ENCODE assay signal across 12 cellular contexts in the genomic region with DNA sequence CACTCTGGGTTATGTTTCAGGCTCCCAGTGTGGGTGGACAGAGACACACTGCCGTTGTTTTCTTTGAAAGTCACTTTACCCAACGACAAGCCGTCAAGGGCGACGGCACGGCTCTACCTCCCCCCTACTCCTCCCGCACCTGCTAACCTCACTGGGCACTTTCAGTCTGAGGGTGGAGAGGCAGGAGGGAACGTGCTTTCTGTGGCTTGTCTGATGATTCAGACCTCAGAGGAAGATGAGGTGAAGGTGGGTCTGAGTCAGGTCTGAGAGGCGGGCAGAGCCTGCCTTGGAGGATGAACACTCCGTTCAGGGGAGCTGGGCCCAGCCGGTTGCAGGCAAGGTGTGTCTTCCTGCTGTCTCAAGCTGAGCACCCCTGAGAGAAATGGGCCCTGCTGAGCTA.
DNase-seq lines count a peak whose midpoint lies in the region; TF ChIP-seq lines count a peak whose summit lies in the region.
"Had no signal": no experiment of that assay in that cellular context is flagged by ENCODE, and none has a peak within 500 bp of the region (broad histone marks: within the 10 kb centered on the region; RNA-seq: fewer than 3 reads in every experiment).

No MANE protein-coding gene starts in this region.

- peaks cover 4% of the 10 kb centered on the region for H3K27me3 Mint-ChIP-seq in activated T-helper 2 cell treated with anti-CD3 and anti-CD28 coated beads, Interferon-gamma antibody, Interleukin-2, Interleukin-4, amounts not matched to agents 10 μg/mL and 5 μg/mL and 100 μg/mL, durations not matched to agents 14 hours and 24 hours and 36 hours (ENCODE audit: low read depth)
- H3K27me3 Mint-ChIP-seq in endodermal cell (ENCODE audit: insufficient read depth) = peaks cover 2% of the 10 kb centered on the region

- H3K27me3 ChIP-seq in sigmoid colon (no peaks in the 10 kb centered on the region), endodermal cell (ENCODE audit: control insufficient read depth, insufficient read depth, low read length, poor library complexity, severe bottlenecking) (no peaks in the 10 kb centered on the region)

- intact Hi-C loops in activated T-helper 2 cell treated with anti-CD3 and anti-CD28 coated beads, Interferon-gamma antibody, Interleukin-2, Interleukin-4, amounts not matched to agents 10 μg/mL and 5 μg/mL and 100 μg/mL, durations not matched to agents 14 hours and 24 hours and 36 hours (cut with micrococcal nuclease) = loop anchor here (1.0 to 10.0 kb wide), 5 partner anchors 75 to 331 kb away; a partner anchor contains a TSS
- intact Hi-C loops in sigmoid colon (cut with DNase I) = no loop called here

- no peak for TF ChIP-seq POLR2A in sigmoid colon (IDR thresholded peaks at IDR 0.05)

- no peak overlapping the region for H3K27ac ChIP-seq in sigmoid colon
- H3K27ac ChIP-seq in endodermal cell (ENCODE audit: low read depth, low read length) = no peak overlapping the region
- H3K27ac ChIP-seq: dorsolateral prefrontal cortex had no signal

- H3K36me3 Mint-ChIP-seq in activated T-helper 2 cell treated with anti-CD3 and anti-CD28 coated beads, Interferon-gamma antibody, Interleukin-2, Interleukin-4, amounts not matched to agents 10 μg/mL and 5 μg/mL and 100 μg/mL, durations not matched to agents 14 hours and 24 hours and 36 hours (ENCODE audit: low read depth) = no peaks in the 10 kb centered on the region
- H3K36me3 Mint-ChIP-seq in endodermal cell (ENCODE audit: low read depth) = no peaks in the 10 kb centered on the region

- TF ChIP-seq CTCF in sigmoid colon (IDR thresholded peaks at IDR 0.05) = no peak
- TF ChIP-seq CTCF in endodermal cell (conservative IDR thresholded peaks at IDR 0.05) = no peak

- no peak overlapping the region for H3K4me3 Mint-ChIP-seq in activated T-helper 2 cell treated with anti-CD3 and anti-CD28 coated beads, Interferon-gamma antibody, Interleukin-2, Interleukin-4, amounts not matched to agents 10 μg/mL and 5 μg/mL and 100 μg/mL, durations not matched to agents 14 hours and 24 hours and 36 hours (ENCODE audit: low read depth)
- H3K4me3 Mint-ChIP-seq in endodermal cell = no peak overlapping the region
- H3K4me3 Mint-ChIP-seq: activated B cell treated with CpG ODN at 0.5 μM for 24 hours had no signal

- H3K9ac ChIP-seq in endodermal cell (ENCODE audit: extremely low read depth, low read length, poor library complexity, severe bottlenecking) = no peak overlapping the region

- H3K36me3 ChIP-seq in sigmoid colon = no peaks in the 10 kb centered on the region
- H3K36me3 ChIP-seq in endodermal cell (ENCODE audit: control insufficient read depth, insufficient read depth, low read length) = no peaks in the 10 kb centered on the region

- 73 to 81% methylated on average over 11 of the region's 11 CpGs for WGBS in sigmoid colon, 2 donors
- WGBS in endodermal cell (ENCODE audit: insufficient coverage in 1 of 2, insufficient read length in 1 of 2), 2 experiments = 81 to 89% methylated on average over 6 to 11 of the region's 11 CpGs

- H3K4me3 ChIP-seq in sigmoid colon (no peak overlapping the region), endodermal cell (ENCODE audit: low read length) (no peak overlapping the region)
- H3K4me3 ChIP-seq: dorsolateral prefrontal cortex had no signal

- H3K9me3 Mint-ChIP-seq in activated T-helper 2 cell treated with anti-CD3 and anti-CD28 coated beads, Interferon-gamma antibody, Interleukin-2, Interleukin-4, amounts not matched to agents 10 μg/mL and 5 μg/mL and 100 μg/mL, durations not matched to agents 14 hours and 24 hours and 36 hours = no peaks in the 10 kb centered on the region
- H3K9me3 Mint-ChIP-seq in endodermal cell = no peaks in the 10 kb centered on the region
- H3K9me3 Mint-ChIP-seq: activated B cell treated with CpG ODN at 0.5 μM for 24 hours had no signal

- H3K4me1 ChIP-seq in sigmoid colon (peaks cover 0 to 18% (median 13%) of the 10 kb centered on the region in 4 donors), endodermal cell (ENCODE audit: control insufficient read depth, insufficient read depth, low read length) (no peaks in the 10 kb centered on the region)

- no peaks in the 10 kb centered on the region for H3K9me3 ChIP-seq in sigmoid colon
- no peaks in the 10 kb centered on the region for H3K9me3 ChIP-seq in endodermal cell (ENCODE audit: control insufficient read depth, low read length)

- no peak for TF ChIP-seq EP300 in sigmoid colon (IDR thresholded peaks at IDR 0.05)

- H3K4me1 Mint-ChIP-seq in activated T-helper 2 cell treated with anti-CD3 and anti-CD28 coated beads, Interferon-gamma antibody, Interleukin-2, Interleukin-4, amounts not matched to agents 10 μg/mL and 5 μg/mL and 100 μg/mL, durations not matched to agents 14 hours and 24 hours and 36 hours (ENCODE audit: low read depth) = peaks cover 57% of the 10 kb centered on the region
- H3K4me1 Mint-ChIP-seq in endodermal cell = no peaks in the 10 kb centered on the region
- H3K4me1 Mint-ChIP-seq: activated B cell treated with CpG ODN at 0.5 μM for 24 hours had no signal

- DNase-seq in activated CD4-positive, alpha-beta T cell treated with anti-CD3 and anti-CD28 coated beads for 24 hours (ENCODE audit: low read depth in 2 of 2) = peak; percentile 53 to 64
- DNase-seq in activated T-helper 2 cell treated with anti-CD3 and anti-CD28 coated beads, Interferon-gamma antibody, Interleukin-2, Interleukin-4, amounts not matched to agents 10 μg/mL and 5 μg/mL and 100 μg/mL, durations not matched to agents 14 hours and 24 hours and 36 hours (ENCODE audit: low spot score) = peak; percentile 37
- DNase-seq in sigmoid colon (peak; percentile 46), NCI-H187 treated with DMSO at 0.1 percent for 48 hours (lab: John Stamatoyannopoulos, UW) (no peak), NCI-H2171 (lab: John Stamatoyannopoulos, UW) (no peak), endodermal cell (no peak), DMS114 treated with DMSO at 0.1 percent for 48 hours (lab: John Stamatoyannopoulos, UW; ENCODE audit: unreplicated experiment) (no peak)
- peak; percentile 57 to 60 for DNase-seq in stimulated activated CD8-positive, alpha-beta memory T cell treated with anti-CD3 and anti-CD28 coated beads, Interleukin-7, amount 100 ng/mL, for 4 hours (ENCODE audit: low read depth in 2 of 2)
- DNase-seq: activated B cell treated with CpG ODN at 0.5 μM for 24 hours, DMS79 treated with DMSO at 0.1 percent for 48 hours, dorsolateral prefrontal cortex, NCI-H1105 had no signal

- no peak overlapping the region for H3K27ac Mint-ChIP-seq in activated T-helper 2 cell treated with anti-CD3 and anti-CD28 coated beads, Interferon-gamma antibody, Interleukin-2, Interleukin-4, amounts not matched to agents 10 μg/mL and 5 μg/mL and 100 μg/mL, durations not matched to agents 14 hours and 24 hours and 36 hours
- H3K27ac Mint-ChIP-seq in endodermal cell = no peak overlapping the region
- H3K27ac Mint-ChIP-seq: activated B cell treated with CpG ODN at 0.5 μM for 24 hours had no signal

Comparison
In these comparisons a context has a peak if more than half of its experiments do, and no peak if none do; other contexts are left out.
1. DNase-seq: peak in activated CD4-positive, alpha-beta T cell treated with anti-CD3 and anti-CD28 coated beads for 24 hours (2 of 2), activated T-helper 2 cell treated with anti-CD3 and anti-CD28 coated beads, Interferon-gamma antibody, Interleukin-2, Interleukin-4, amounts not matched to agents 10 μg/mL and 5 μg/mL and 100 μg/mL, durations not matched to agents 14 hours and 24 hours and 36 hours (single experiment), sigmoid colon (single experiment) and stimulated activated CD8-positive, alpha-beta memory T cell treated with anti-CD3 and anti-CD28 coated beads, Interleukin-7, amount 100 ng/mL, for 4 hours (2 of 2); none in NCI-H187 treated with DMSO at 0.1 percent for 48 hours (single experiment), NCI-H2171 (single experiment), endodermal cell (single experiment) and DMS114 treated with DMSO at 0.1 percent for 48 hours (single experiment).